Comparison of ENCODE assay signal across 8 cellular contexts in the genomic region with DNA sequence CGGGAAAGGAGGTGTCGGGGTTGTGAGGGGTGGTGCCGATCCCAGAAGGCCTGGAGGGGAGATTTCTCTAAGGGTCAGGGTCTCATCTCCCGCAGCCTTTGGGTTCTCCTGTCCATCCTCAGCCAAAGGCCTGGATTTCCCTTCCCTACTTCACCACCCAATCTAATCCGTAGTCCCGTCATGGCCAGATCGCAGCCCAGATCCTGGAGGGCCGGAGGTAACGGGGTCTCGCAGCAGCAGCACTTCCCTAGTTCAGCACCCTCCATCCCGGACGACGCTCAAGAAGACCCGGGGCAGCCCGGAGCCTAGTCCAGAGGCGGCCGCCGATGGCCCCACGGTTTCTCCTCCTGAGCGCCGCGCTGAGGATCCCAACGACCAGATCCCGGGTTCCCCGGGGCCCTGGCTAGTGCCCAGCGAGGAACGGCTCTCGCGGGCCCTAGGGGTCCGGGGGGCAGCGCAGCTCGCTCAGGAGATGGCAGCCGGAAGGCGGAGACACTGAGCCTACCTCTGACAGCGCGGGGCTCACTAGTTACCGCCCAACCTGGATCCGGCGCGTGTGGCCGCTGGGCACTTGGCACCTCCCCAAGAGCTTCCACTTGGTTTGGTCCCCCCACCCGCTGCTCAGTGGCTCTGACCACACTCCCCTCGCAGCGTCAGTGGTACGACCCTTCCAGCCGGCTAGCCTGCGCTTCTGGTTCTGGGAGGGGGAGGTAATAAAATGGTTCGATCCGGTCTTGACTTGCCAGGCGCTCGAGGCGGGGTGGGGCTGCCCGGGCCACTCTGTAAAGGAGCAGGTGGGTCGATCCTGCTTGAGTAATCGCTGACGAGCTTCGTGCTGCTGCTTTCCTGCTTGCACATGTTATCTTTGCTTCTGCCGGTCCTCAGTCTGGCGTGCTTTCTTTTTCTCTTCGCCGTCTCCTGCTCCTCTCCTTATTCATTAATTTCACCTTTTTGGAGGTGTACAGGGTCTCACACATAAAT. TPM values are rescaled to one million over a fixed set of nuclear protein-coding genes. Genes with fewer than 3 reads are reported as not detected.
DNase-seq lines count a peak whose midpoint lies in the region; ATAC-seq and TF ChIP-seq lines count a peak whose summit lies in the region.

No MANE protein-coding gene starts in this region.

- H3K4me1 ChIP-seq in right atrium auricular region, result peaks cover 0 to 9% of the 10 kb centered on the region in 2 donors

- H3K4me3 ChIP-seq in right atrium auricular region, result peak overlapping the region; percentile 35 to 42

- no peaks in the 10 kb centered on the region for H3K36me3 Mint-ChIP-seq in T-cell

- no peaks in the 10 kb centered on the region for H3K9me3 ChIP-seq in right atrium auricular region

- H3K27ac ChIP-seq in angular gyrus (ENCODE audit: low read depth, low read length) (peak overlapping the region; percentile 48), right atrium auricular region (peak overlapping the region; percentile 91 to 92)

- H3K4me1 Mint-ChIP-seq in T-cell, result peaks cover 29 to 35% (median 34%) of the 10 kb centered on the region in 3 donors

- peak in 1 of 2 donors; percentile 54 for TF ChIP-seq CTCF in right atrium auricular region (IDR thresholded peaks at IDR 0.05)

- H3K9me3 Mint-ChIP-seq in T-cell, result no peaks in the 10 kb centered on the region

- peak; percentile 66 for DNase-seq in NCI-H82 (lab: John Stamatoyannopoulos, UW)
- no peak for DNase-seq in NCI-H82 treated with DMSO at 0.1 percent for 48 hours (lab: John Stamatoyannopoulos, UW; ENCODE audit: unreplicated experiment)
- DNase-seq in LHCN-M2 (ENCODE audit: low read depth), result peak; percentile 71
- peak; percentile 33 to 77 (median 66) for DNase-seq in T-cell
- DNase-seq in right atrium auricular region (ENCODE audit: low spot score), result peak; percentile 71
- peak; percentile 77 for DNase-seq in renal cortical epithelial cell (ENCODE audit: low read depth)
- DNase-seq in inferior parietal cortex (ENCODE audit: extremely low spot score), result no peak

- H3K27me3 ChIP-seq in right atrium auricular region, result no peaks in the 10 kb centered on the region

- CTCF ChIA-PET in T-cell (lab: Charles Lee), result interaction anchor here in 1 of 2 donors (0.9 to 2.3 kb wide), 3 partner anchors 11 to 27 kb away, joined by 3 to 18 read pairs (median 10); no protein-coding TSS in a partner anchor

- ATAC-seq in T-cell (replicated peaks in 1 of 4), result peak; percentile 61 to 71 (median 63)

- peak overlapping the region; percentile 93 to 97 for H3K27ac Mint-ChIP-seq in T-cell

- POLR2A ChIA-PET in T-cell (lab: Charles Lee), result interaction anchor here in 1 of 2 donors (0.7 to 1.7 kb wide), 2 partner anchors 25 to 103 kb away, joined by 4 to 6 read pairs; a partner anchor contains a TSS

- peak overlapping the region; percentile 72 to 86 (median 72) for H3K4me3 Mint-ChIP-seq in T-cell

- no peaks in the 10 kb centered on the region for H3K36me3 ChIP-seq in right atrium auricular region

- no peaks in the 10 kb centered on the region for H3K27me3 Mint-ChIP-seq in T-cell

RNA-seq across cellular contexts. Expression of a gene that starts 3.6 kb away (rescaled TPM):
- 3.8 and 4.0 TPM in 2 replicates for total RNA-seq in LHCN-M2 (2014; rRNA removed)
- 1.9 TPM for polyA plus RNA-seq in LHCN-M2 (2012)
- 1 to 10 TPM in 3 of 5 donors, under 1 TPM in 2; 0.56 to 1.9 (median 1.6) TPM for total RNA-seq in T-cell
- total RNA-seq in right atrium auricular region, result 10 to 100 TPM; 18.9 to 23.4 TPM
- 5.3 and 8.5 TPM in 2 replicates for total RNA-seq in renal cortical epithelial cell

RNA-seq across cellular contexts. Expression of a gene that starts 5.5 kb away (rescaled TPM):
- total RNA-seq in LHCN-M2 (2014; rRNA removed) (61.6 and 83.5 TPM in 2 replicates), T-cell (100 to 1,000 TPM in 4 of 5 donors, 10 to 100 TPM in 1; 85.2 to 241 (median 207) TPM), right atrium auricular region (10 to 100 TPM; 47.8 to 64.8 TPM), renal cortical epithelial cell (10.4 and 13.4 TPM in 2 replicates)
- polyA plus RNA-seq in LHCN-M2 (2012), result 200 TPM

RNA-seq across cellular contexts. Expression of a gene that starts 20.0 kb away (rescaled TPM):
- total RNA-seq in LHCN-M2 (2014; rRNA removed) (8.1 and 8.5 TPM in 2 replicates), T-cell (10 to 100 TPM in 3 of 5 donors, 1 to 10 TPM in 2; 5.5 to 15.4 (median 12.6) TPM), right atrium auricular region (10 to 100 TPM in 1 of 2 donors, 1 to 10 TPM in 1; 7.2 to 12.7 TPM), renal cortical epithelial cell (6.9 and 14.2 TPM in 2 replicates)
- 8.4 TPM for polyA plus RNA-seq in LHCN-M2 (2012)

RNA-seq across cellular contexts. Expression of a gene that starts 33.8 kb away (rescaled TPM):
- total RNA-seq in LHCN-M2 (2014; rRNA removed), result 1.4 and 2.0 TPM in 2 replicates
- polyA plus RNA-seq in LHCN-M2 (2012), result 1.2 TPM
- under 1 TPM; 0.53 to 0.89 (median 0.70) TPM for total RNA-seq in T-cell
- total RNA-seq in right atrium auricular region, result 1 to 10 TPM; 2.8 to 3.5 TPM
- total RNA-seq in renal cortical epithelial cell, result 0.10 and 0.52 TPM in 2 replicates

RNA-seq across cellular contexts. Expression of a gene that starts 42.7 kb away (rescaled TPM):
- total RNA-seq in LHCN-M2 (2014; rRNA removed) (25.4 and 26.2 TPM in 2 replicates), T-cell (10 to 100 TPM; 16.5 to 25.9 (median 23.1) TPM), right atrium auricular region (10 to 100 TPM; 17.7 to 26.1 TPM), renal cortical epithelial cell (21.5 and 26.2 TPM in 2 replicates)
- polyA plus RNA-seq in LHCN-M2 (2012), result 27.5 TPM

Comparison
In these comparisons a context has a peak if more than half of its experiments do, and no peak if none do; other contexts are left out.
1. DNase-seq: peak in NCI-H82 (single experiment), LHCN-M2 (single experiment), T-cell (34 of 34), right atrium auricular region (single experiment) and renal cortical epithelial cell (single experiment); none in NCI-H82 treated with DMSO at 0.1 percent for 48 hours (single experiment) and inferior parietal cortex (single experiment).